In genomic region chr13:72696590-72696989, GRCh38 we compare ENCODE assay signal across 8 cellular contexts. TPM values are rescaled to one million over a fixed set of nuclear protein-coding genes. Genes with fewer than 3 reads are reported as not detected.
DNase-seq lines count a peak whose midpoint lies in the region; ATAC-seq and TF ChIP-seq lines count a peak whose summit lies in the region.

No MANE protein-coding gene starts in this region.

- H3K27me3 ChIP-seq in left ventricle myocardium inferior (ENCODE audit: low read depth): peaks cover 5% of the 10 kb centered on the region
- H3K27me3 ChIP-seq in right atrium auricular region: no peaks in the 10 kb centered on the region

- H3K4me1 ChIP-seq in left ventricle myocardium inferior (no peaks in the 10 kb centered on the region), right atrium auricular region (no peaks in the 10 kb centered on the region), mucosa of descending colon (ENCODE audit: low read depth) (no peaks in the 10 kb centered on the region)

- intact Hi-C loops in left ventricle myocardium inferior (cut with micrococcal nuclease): no loop called here
- intact Hi-C loops in mucosa of descending colon (cut with DNase I, micrococcal nuclease): no loop called here

- H3K9me3 ChIP-seq in left ventricle myocardium inferior (replicated peaks) (peaks cover 12% of the 10 kb centered on the region), right atrium auricular region (no peaks in the 10 kb centered on the region), mucosa of descending colon (peaks cover 4% of the 10 kb centered on the region)

- TF ChIP-seq CTCF in left ventricle myocardium inferior (IDR thresholded peaks at IDR 0.05; ENCODE audit: borderline replicate concordance) (peak; percentile 51), right atrium auricular region (IDR thresholded peaks at IDR 0.05) (peak in 1 of 2 donors; percentile 49), fibroblast of villous mesenchyme (IDR thresholded peaks at IDR 0.05; ENCODE audit: insufficient read depth, low read depth, low read length) (peak; percentile 30), mucosa of descending colon (IDR thresholded peaks at IDR 0.05) (no peak)

- ATAC-seq in HG02610 (IDR thresholded peaks at IDR 0.05; ENCODE audit: unreplicated experiment) (no peak), mucosa of descending colon (no peak)

- DNase-seq in left ventricle myocardium inferior (no peak), right atrium auricular region (ENCODE audit: low spot score) (no peak), SK-MEL-5 (ENCODE audit: low read depth, low spot score) (peak; percentile 47), fibroblast of villous mesenchyme (ENCODE audit: low read depth) (peak; percentile 14), SKM-1 treated with dmso at 0.1 percent for 144 hours (lab: John Stamatoyannopoulos, UW; ENCODE audit: unreplicated experiment) (no peak), mucosa of descending colon (no peak), NK-92 (lab: John Stamatoyannopoulos, UW; ENCODE audit: unreplicated experiment) (no peak)

- H3K4me3 ChIP-seq in left ventricle myocardium inferior (no peak overlapping the region), right atrium auricular region (no peak overlapping the region), fibroblast of villous mesenchyme (ENCODE audit: low read depth, low read length) (no peak overlapping the region), mucosa of descending colon (no peak overlapping the region)

- H3K27ac ChIP-seq in left ventricle myocardium inferior (replicated peaks): no peak overlapping the region
- H3K27ac ChIP-seq in right atrium auricular region: no peak overlapping the region

- in situ Hi-C loops in SK-MEL-5 (cut with HindIII; ENCODE audit: low pct_unique_long_range_greater_than_20kb, low sequenced_read_pairs): no loop called here

- H3K36me3 ChIP-seq in left ventricle myocardium inferior (no peaks in the 10 kb centered on the region), right atrium auricular region (no peaks in the 10 kb centered on the region), mucosa of descending colon (ENCODE audit: low read depth) (no peaks in the 10 kb centered on the region)

RNA-seq across cellular contexts. Expression of gene MZT1, which starts 30.8 kb away (rescaled TPM):
- total RNA-seq in left ventricle myocardium inferior (7.0 TPM), right atrium auricular region (10 to 100 TPM in 1 of 2 donors, 1 to 10 TPM in 1; 4.6 to 10.1 TPM), fibroblast of villous mesenchyme (9.0 and 21.2 TPM in 2 replicates), mucosa of descending colon (1 to 10 TPM; 3.0 to 7.8 (median 5.7) TPM)
- 21.5 and 25.3 TPM in 2 replicates for total RNA-seq in SK-MEL-5 (2014; rRNA removed; shearing (Covaris generic))
- 20.4 and 26.1 TPM in 2 replicates for polyA plus RNA-seq in SK-MEL-5 (2015; cell fraction: cytosol; rRNA removed)
- polyA plus RNA-seq in SK-MEL-5 (2015; cell fraction: nucleus; rRNA removed): 6.1 and 7.8 TPM in 2 replicates

RNA-seq across cellular contexts. Expression of gene BORA, which starts 31.1 kb away (rescaled TPM):
- total RNA-seq in left ventricle myocardium inferior: 0.55 TPM
- total RNA-seq in right atrium auricular region: 1 to 10 TPM; 1.3 to 1.9 TPM
- 15.8 and 18.9 TPM in 2 replicates for total RNA-seq in SK-MEL-5 (2014; rRNA removed; shearing (Covaris generic))
- 9.6 and 12.9 TPM in 2 replicates for polyA plus RNA-seq in SK-MEL-5 (2015; cell fraction: cytosol; rRNA removed)
- 23.8 and 25.0 TPM in 2 replicates for polyA plus RNA-seq in SK-MEL-5 (2015; cell fraction: nucleus; rRNA removed)
- total RNA-seq in fibroblast of villous mesenchyme: 5.5 and 13.0 TPM in 2 replicates
- total RNA-seq in mucosa of descending colon: 10 to 100 TPM in 1 of 3 donors, 1 to 10 TPM in 2; 4.3 to 10.7 (median 7.6) TPM

Comparison
In these comparisons a context has a peak if more than half of its experiments do, and no peak if none do; other contexts are left out.
1. DNase-seq: peak in SK-MEL-5 (single experiment) and fibroblast of villous mesenchyme (single experiment); none in left ventricle myocardium inferior (single experiment), right atrium auricular region (single experiment), SKM-1 treated with dmso at 0.1 percent for 144 hours (single experiment), mucosa of descending colon (0 of 3) and NK-92 (single experiment).